Comparison of ENCODE assay signal across 1 cellular context in genomic region chr21:35565204-35565611, GRCh38.
TF ChIP-seq lines count a peak whose summit lies in the region.

No MANE protein-coding gene starts in this region.

TF ChIP-seq in K562, 482 proteins besides CTCF, POLR2A, EP300 and RAD21 (continued from another document and continues in another):
- TF ChIP-seq, protein P1, sequence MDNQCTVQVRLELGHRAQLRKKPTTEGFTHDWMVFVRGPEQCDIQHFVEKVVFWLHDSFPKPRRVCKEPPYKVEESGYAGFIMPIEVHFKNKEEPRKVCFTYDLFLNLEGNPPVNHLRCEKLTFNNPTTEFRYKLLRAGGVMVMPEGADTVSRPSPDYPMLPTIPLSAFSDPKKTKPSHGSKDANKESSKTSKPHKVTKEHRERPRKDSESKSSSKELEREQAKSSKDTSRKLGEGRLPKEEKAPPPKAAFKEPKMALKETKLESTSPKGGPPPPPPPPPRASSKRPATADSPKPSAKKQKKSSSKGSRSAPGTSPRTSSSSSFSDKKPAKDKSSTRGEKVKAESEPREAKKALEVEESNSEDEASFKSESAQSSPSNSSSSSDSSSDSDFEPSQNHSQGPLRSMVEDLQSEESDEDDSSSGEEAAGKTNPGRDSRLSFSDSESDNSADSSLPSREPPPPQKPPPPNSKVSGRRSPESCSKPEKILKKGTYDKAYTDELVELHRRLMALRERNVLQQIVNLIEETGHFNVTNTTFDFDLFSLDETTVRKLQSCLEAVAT (IDR thresholded peaks at IDR 0.05), result no peak
- TF ChIP-seq SMARCC2 (IDR thresholded peaks at IDR 0.05; ENCODE audit: low read depth) (peak; percentile 50; the same call in 1 of the 2 replicates), NR4A1 (CRISPR knock-in tag; IDR thresholded peaks at IDR 0.05) (no peak), NR4A1 (tag; IDR thresholded peaks at IDR 0.05) (no peak; the same call in 1 of the 2 replicates), ZNF274 (IDR thresholded peaks at IDR 0.05; ENCODE audit: borderline replicate concordance, low read depth, low read length) (no peak), RBM14 (IDR thresholded peaks at IDR 0.05; ENCODE audit: borderline replicate concordance, insufficient read depth, low read depth, low read length) (no peak), DNMT1 (IDR thresholded peaks at IDR 0.05) (no peak), ZNF212 (CRISPR knock-in tag; IDR thresholded peaks at IDR 0.05) (0 out of 2 replicates have a peak, but pooled peaks have one; percentile 9), SREBF2 (CRISPR knock-in tag; IDR thresholded peaks at IDR 0.05) (no peak), MAFG (tag; conservative IDR thresholded peaks at IDR 0.05) (peak; percentile 61), ZNF79 (CRISPR knock-in tag; IDR thresholded peaks at IDR 0.05; ENCODE audit: low read depth) (no peak), JUND (IDR thresholded peaks at IDR 0.05; ENCODE audit: borderline replicate concordance, low read depth, low read length) (peak; percentile 87), JUND (tag; IDR thresholded peaks at IDR 0.05; ENCODE audit: borderline replicate concordance, low read depth, low read length) (peak; percentile 87; the same call in 2 of the 3 replicates), E2F4 (CRISPR knock-in tag; IDR thresholded peaks at IDR 0.05; ENCODE audit: low read depth) (no peak), PPARD (CRISPR knock-in tag; IDR thresholded peaks at IDR 0.05) (no peak), L3MBTL2 (IDR thresholded peaks at IDR 0.05) (peak; percentile 55; the same call in 1 of the 2 replicates), ZKSCAN8 (CRISPR knock-in tag; IDR thresholded peaks at IDR 0.05) (0 out of 2 replicates have a peak, but pooled peaks have one; percentile 44), C11orf30 (IDR thresholded peaks at IDR 0.05; ENCODE audit: low read depth) (peak; percentile 55), SP2 (IDR thresholded peaks at IDR 0.05; ENCODE audit: extremely low read depth, low read depth, low read length, poor library complexity, severe bottlenecking) (no peak), ZNF324 (CRISPR knock-in tag; IDR thresholded peaks at IDR 0.05) (no peak), CHD7 (IDR thresholded peaks at IDR 0.05; ENCODE audit: low read depth, low read length) (no peak), CREB3L1 (IDR thresholded peaks at IDR 0.05; ENCODE audit: borderline replicate concordance, low read depth) (no peak), ZNF764 (CRISPR knock-in tag; IDR thresholded peaks at IDR 0.05; ENCODE audit: low read depth) (no peak), TCF7 (IDR thresholded peaks at IDR 0.05; ENCODE audit: borderline replicate concordance) (no peak), ZNF239 (CRISPR knock-in tag; IDR thresholded peaks at IDR 0.05) (no peak), RBBP5 (IDR thresholded peaks at IDR 0.05; ENCODE audit: borderline replicate concordance, insufficient read depth, low read length, poor library complexity, severe bottlenecking) (no peak), ZBTB33 (CRISPR knock-in tag; IDR thresholded peaks at IDR 0.05) (no peak), CREB3 (tag; conservative IDR thresholded peaks at IDR 0.05; ENCODE audit: low read depth) (0 out of 2 replicates have a peak, but pooled peaks have one; percentile 78), SETDB1 (IDR thresholded peaks at IDR 0.05; ENCODE audit: low read length) (no peak), NR2C2 (CRISPR knock-in tag; IDR thresholded peaks at IDR 0.05) (no peak), NR2C2 (tag; IDR thresholded peaks at IDR 0.05) (peak; percentile 37; the same call in 1 of the 2 replicates), CCAR2 (IDR thresholded peaks at IDR 0.05; ENCODE audit: low read depth, low read length) (no peak), ZNF140 (CRISPR knock-in tag; IDR thresholded peaks at IDR 0.05) (no peak), RB1 (IDR thresholded peaks at IDR 0.05; ENCODE audit: low read depth) (no peak), XRCC3 (IDR thresholded peaks at IDR 0.05) (no peak)
- TF ChIP-seq, protein P2, sequence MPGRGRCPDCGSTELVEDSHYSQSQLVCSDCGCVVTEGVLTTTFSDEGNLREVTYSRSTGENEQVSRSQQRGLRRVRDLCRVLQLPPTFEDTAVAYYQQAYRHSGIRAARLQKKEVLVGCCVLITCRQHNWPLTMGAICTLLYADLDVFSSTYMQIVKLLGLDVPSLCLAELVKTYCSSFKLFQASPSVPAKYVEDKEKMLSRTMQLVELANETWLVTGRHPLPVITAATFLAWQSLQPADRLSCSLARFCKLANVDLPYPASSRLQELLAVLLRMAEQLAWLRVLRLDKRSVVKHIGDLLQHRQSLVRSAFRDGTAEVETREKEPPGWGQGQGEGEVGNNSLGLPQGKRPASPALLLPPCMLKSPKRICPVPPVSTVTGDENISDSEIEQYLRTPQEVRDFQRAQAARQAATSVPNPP (IDR thresholded peaks at IDR 0.05; ENCODE audit: borderline replicate concordance, insufficient read depth, insufficient read length), result no peak
- TF ChIP-seq, protein P3, sequence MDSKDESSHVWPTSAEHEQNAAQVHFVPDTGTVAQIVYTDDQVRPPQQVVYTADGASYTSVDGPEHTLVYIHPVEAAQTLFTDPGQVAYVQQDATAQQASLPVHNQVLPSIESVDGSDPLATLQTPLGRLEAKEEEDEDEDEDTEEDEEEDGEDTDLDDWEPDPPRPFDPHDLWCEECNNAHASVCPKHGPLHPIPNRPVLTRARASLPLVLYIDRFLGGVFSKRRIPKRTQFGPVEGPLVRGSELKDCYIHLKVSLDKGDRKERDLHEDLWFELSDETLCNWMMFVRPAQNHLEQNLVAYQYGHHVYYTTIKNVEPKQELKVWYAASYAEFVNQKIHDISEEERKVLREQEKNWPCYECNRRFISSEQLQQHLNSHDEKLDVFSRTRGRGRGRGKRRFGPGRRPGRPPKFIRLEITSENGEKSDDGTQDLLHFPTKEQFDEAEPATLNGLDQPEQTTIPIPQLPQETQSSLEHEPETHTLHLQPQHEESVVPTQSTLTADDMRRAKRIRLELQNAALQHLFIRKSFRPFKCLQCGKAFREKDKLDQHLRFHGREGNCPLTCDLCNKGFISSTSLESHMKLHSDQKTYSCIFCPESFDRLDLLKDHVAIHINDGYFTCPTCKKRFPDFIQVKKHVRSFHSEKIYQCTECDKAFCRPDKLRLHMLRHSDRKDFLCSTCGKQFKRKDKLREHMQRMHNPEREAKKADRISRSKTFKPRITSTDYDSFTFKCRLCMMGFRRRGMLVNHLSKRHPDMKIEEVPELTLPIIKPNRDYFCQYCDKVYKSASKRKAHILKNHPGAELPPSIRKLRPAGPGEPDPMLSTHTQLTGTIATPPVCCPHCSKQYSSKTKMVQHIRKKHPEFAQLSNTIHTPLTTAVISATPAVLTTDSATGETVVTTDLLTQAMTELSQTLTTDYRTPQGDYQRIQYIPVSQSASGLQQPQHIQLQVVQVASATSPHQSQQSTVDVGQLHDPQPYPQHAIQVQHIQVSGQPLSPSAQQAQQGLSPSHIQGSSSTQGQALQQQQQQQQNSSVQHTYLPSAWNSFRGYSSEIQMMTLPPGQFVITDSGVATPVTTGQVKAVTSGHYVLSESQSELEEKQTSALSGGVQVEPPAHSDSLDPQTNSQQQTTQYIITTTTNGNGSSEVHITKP (IDR thresholded peaks at IDR 0.05; ENCODE audit: partially characterized antibody), result peak; percentile 20
